ENCODE assay signal across 9 cellular contexts in the genomic region with DNA sequence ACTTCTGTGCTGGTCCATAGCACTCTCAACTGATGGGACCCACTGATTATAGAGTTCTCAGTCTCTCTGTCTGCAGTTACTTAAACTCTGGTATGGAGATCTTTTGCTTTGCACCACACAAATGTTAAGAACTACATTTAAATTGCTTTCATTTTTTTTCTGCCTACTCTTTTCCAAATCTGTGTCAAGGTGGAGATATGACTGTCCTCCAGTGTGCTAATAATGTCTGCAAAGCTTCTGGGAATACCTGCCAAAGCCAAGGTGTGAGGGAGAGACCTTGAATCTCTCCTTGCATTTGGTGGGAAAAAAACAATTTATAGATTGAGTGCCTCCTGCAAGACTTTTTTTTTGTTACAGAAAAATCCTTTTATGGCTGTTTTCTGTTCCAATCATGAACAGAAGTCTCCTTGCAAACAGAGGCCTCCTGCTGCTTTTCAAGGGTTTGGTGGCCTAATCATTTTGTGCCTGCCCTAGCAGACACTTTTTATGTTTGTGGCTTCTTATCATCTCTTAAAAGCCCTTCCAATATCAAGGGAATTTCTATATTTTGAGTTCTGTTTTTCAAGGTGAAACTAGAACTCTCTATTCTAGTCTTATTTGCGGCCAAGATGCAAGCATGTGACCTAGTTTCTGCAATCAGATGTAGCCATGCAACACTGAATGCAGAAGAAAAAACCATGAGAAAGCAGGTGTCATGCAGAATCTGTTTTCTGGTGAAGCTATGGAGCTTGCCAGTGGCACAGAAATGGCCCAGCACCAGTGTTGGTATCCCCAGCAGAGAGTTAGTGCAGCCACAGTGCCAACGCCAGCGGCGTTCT. TPM values are rescaled to one million over a fixed set of nuclear protein-coding genes. Genes with fewer than 3 reads are reported as not detected.
DNase-seq lines count a peak whose midpoint lies in the region; ATAC-seq, FAIRE-seq and TF ChIP-seq lines count a peak whose summit lies in the region.
"Had no signal": no experiment of that assay in that cellular context is flagged by ENCODE, and none has a peak within 500 bp of the region (broad histone marks: within the 10 kb centered on the region; RNA-seq: fewer than 3 reads in every experiment).

No MANE protein-coding gene starts in this region.

- peak; percentile 82 for ATAC-seq in GM21360 (IDR thresholded peaks at IDR 0.05; ENCODE audit: unreplicated experiment)
- peak; percentile 76 for ATAC-seq in HG03135 (IDR thresholded peaks at IDR 0.05; ENCODE audit: unreplicated experiment)

- H3K27me3 Mint-ChIP-seq in activated T-helper 1 cell treated with anti-CD3 and anti-CD28 coated beads, Interleukin-12 subunit alpha, Interleukin-12 subunit beta, Interleukin-2, Interleukin-4 antibody, amounts not matched to agents 30 ng/mL and 10 ng/mL and 1 ng/mL, durations not matched to agents 14 hours and 24 hours and 36 hours (ENCODE audit: insufficient read depth): peaks cover 4% of the 10 kb centered on the region
- peaks cover 15% of the 10 kb centered on the region for H3K27me3 Mint-ChIP-seq in osteocyte (ENCODE audit: unreplicated experiment)
- no peaks in the 10 kb centered on the region for H3K27me3 Mint-ChIP-seq in endothelial cell (ENCODE audit: unreplicated experiment)

- in situ Hi-C loops in GM13976 (cut with MboI; ENCODE audit: low sequenced_read_pairs, unreplicated experiment): no loop called here

- no peaks in the 10 kb centered on the region for H3K36me3 Mint-ChIP-seq in activated T-helper 1 cell treated with anti-CD3 and anti-CD28 coated beads, Interleukin-12 subunit alpha, Interleukin-12 subunit beta, Interleukin-2, Interleukin-4 antibody, amounts not matched to agents 30 ng/mL and 10 ng/mL and 1 ng/mL, durations not matched to agents 14 hours and 24 hours and 36 hours (ENCODE audit: low read depth)
- H3K36me3 Mint-ChIP-seq in osteocyte (ENCODE audit: unreplicated experiment) (no peaks in the 10 kb centered on the region), endothelial cell (ENCODE audit: low read depth, unreplicated experiment) (no peaks in the 10 kb centered on the region)

- TF ChIP-seq CTCF in GM13976 (IDR thresholded peaks at IDR 0.05; ENCODE audit: borderline replicate concordance, control extremely low read depth, extremely low read depth, insufficient read depth, missing control alignments) (no peak), osteocyte (IDR thresholded peaks at IDR 0.05) (no peak), endothelial cell (IDR thresholded peaks at IDR 0.05; ENCODE audit: unreplicated experiment) (no peak)

- no peaks in the 10 kb centered on the region for H3K9me3 Mint-ChIP-seq in activated T-helper 1 cell treated with anti-CD3 and anti-CD28 coated beads, Interleukin-12 subunit alpha, Interleukin-12 subunit beta, Interleukin-2, Interleukin-4 antibody, amounts not matched to agents 30 ng/mL and 10 ng/mL and 1 ng/mL, durations not matched to agents 14 hours and 24 hours and 36 hours
- no peaks in the 10 kb centered on the region for H3K9me3 Mint-ChIP-seq in osteocyte (ENCODE audit: unreplicated experiment)
- no peaks in the 10 kb centered on the region for H3K9me3 Mint-ChIP-seq in endothelial cell (ENCODE audit: unreplicated experiment)

- DNase-seq in GM13976 (ENCODE audit: low spot score): peak; percentile 63
- DNase-seq in activated T-helper 1 cell treated with anti-CD3 and anti-CD28 coated beads, Interleukin-12 subunit alpha, Interleukin-12 subunit beta, Interleukin-2, Interleukin-4 antibody, amounts not matched to agents 30 ng/mL and 10 ng/mL and 1 ng/mL, durations not matched to agents 14 hours and 24 hours and 36 hours (ENCODE audit: low spot score): no peak
- DNase-seq in urothelium cell line (ENCODE audit: low spot score): no peak
- no peak for DNase-seq in osteocyte (ENCODE audit: extremely low spot score, unreplicated experiment)
- DNase-seq in HuH-7 (ENCODE audit: low spot score): no peak
- DNase-seq in endothelial cell (ENCODE audit: low spot score): no peak
- DNase-seq: EL had no signal

- H3K27ac Mint-ChIP-seq in activated T-helper 1 cell treated with anti-CD3 and anti-CD28 coated beads, Interleukin-12 subunit alpha, Interleukin-12 subunit beta, Interleukin-2, Interleukin-4 antibody, amounts not matched to agents 30 ng/mL and 10 ng/mL and 1 ng/mL, durations not matched to agents 14 hours and 24 hours and 36 hours: peak overlapping the region; percentile 18
- H3K27ac Mint-ChIP-seq in osteocyte (ENCODE audit: unreplicated experiment) (no peak overlapping the region), endothelial cell (ENCODE audit: unreplicated experiment) (no peak overlapping the region)

- H3K4me1 Mint-ChIP-seq in activated T-helper 1 cell treated with anti-CD3 and anti-CD28 coated beads, Interleukin-12 subunit alpha, Interleukin-12 subunit beta, Interleukin-2, Interleukin-4 antibody, amounts not matched to agents 30 ng/mL and 10 ng/mL and 1 ng/mL, durations not matched to agents 14 hours and 24 hours and 36 hours (ENCODE audit: low read depth): peaks cover 33% of the 10 kb centered on the region
- H3K4me1 Mint-ChIP-seq in osteocyte (ENCODE audit: unreplicated experiment): peaks cover 24% of the 10 kb centered on the region
- peaks cover 6% of the 10 kb centered on the region for H3K4me1 Mint-ChIP-seq in endothelial cell (ENCODE audit: unreplicated experiment)

- no peak overlapping the region for H3K4me3 Mint-ChIP-seq in activated T-helper 1 cell treated with anti-CD3 and anti-CD28 coated beads, Interleukin-12 subunit alpha, Interleukin-12 subunit beta, Interleukin-2, Interleukin-4 antibody, amounts not matched to agents 30 ng/mL and 10 ng/mL and 1 ng/mL, durations not matched to agents 14 hours and 24 hours and 36 hours
- H3K4me3 Mint-ChIP-seq in osteocyte (ENCODE audit: unreplicated experiment) (no peak overlapping the region), endothelial cell (ENCODE audit: unreplicated experiment) (no peak overlapping the region)

- intact Hi-C loops in activated T-helper 1 cell treated with anti-CD3 and anti-CD28 coated beads, Interleukin-12 subunit alpha, Interleukin-12 subunit beta, Interleukin-2, Interleukin-4 antibody, amounts not matched to agents 30 ng/mL and 10 ng/mL and 1 ng/mL, durations not matched to agents 14 hours and 24 hours and 36 hours (cut with micrococcal nuclease): loop anchor here (2.0 kb wide), 1 partner anchor 14 kb away; no protein-coding TSS in a partner anchor

- no peak for FAIRE-seq in urothelium cell line (lab: Jason Lieb, UNC)

RNA-seq across cellular contexts. Expression of a gene that starts 23.2 kb away (rescaled TPM):
- 40.1 and 42.0 TPM in 2 replicates for total RNA-seq in activated T-helper 1 cell treated with anti-CD3 and anti-CD28 coated beads, Interleukin-12 subunit alpha, Interleukin-12 subunit beta, Interleukin-2, Interleukin-4 antibody, amounts not matched to agents 30 ng/mL and 10 ng/mL and 1 ng/mL, durations not matched to agents 14 hours and 24 hours and 36 hours
- 67.6 and 68.1 TPM in 2 replicates for total RNA-seq in osteocyte
- 59.3 TPM for total RNA-seq in endothelial cell (ENCODE audit: unreplicated experiment)
